8 cellular contexts compared by ENCODE assay signal in the genomic region with DNA sequence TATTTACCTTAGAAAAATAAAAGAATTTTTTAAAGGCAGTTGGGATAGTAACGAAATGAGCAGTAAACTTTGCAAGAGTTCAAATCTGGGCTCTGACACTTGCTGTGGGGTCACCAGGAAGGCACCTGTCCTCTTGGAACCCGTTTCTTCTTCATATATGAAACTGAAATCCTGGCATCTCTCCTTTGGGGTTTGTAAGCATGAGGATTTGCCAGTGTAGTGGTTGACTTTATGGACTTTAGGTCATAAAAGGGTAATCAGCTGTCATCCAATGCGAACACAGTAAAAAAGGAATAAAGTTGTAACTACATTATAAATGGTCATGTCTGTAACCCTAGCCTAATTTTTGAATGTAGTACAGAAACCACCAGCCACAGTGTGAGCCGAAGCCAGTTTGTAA. TPM values are rescaled to one million over a fixed set of nuclear protein-coding genes. Genes with fewer than 3 reads are reported as not detected.
A peak's percentile ranks its signal among the peaks of the same experiment; 100 is the strongest.
DNase-seq lines count a peak whose midpoint lies in the region; ATAC-seq and TF ChIP-seq lines count a peak whose summit lies in the region.

No MANE protein-coding gene starts in this region.

- H3K27ac Mint-ChIP-seq in nephron progenitor cell: peak overlapping the region; percentile 77

- peak overlapping the region; percentile 94 for H3K4me3 Mint-ChIP-seq in nephron progenitor cell

- H3K36me3 Mint-ChIP-seq in nephron progenitor cell (ENCODE audit: low read depth): no peaks in the 10 kb centered on the region

- 0 out of 2 replicates have a peak, but pooled peaks cover 4% of the 10 kb centered on the region for H3F3A ChIP-seq in Loucy (ENCODE audit: low read depth)

- H3K9ac ChIP-seq in BLaER1 treated with 17β-estradiol and CSF1 and Interleukin-3, amounts not matched to agents 10 nM and 100 nM: peak overlapping the region; percentile 92 to 99 (median 96)
- H3K9ac ChIP-seq in Loucy (ENCODE audit: low read depth, low read length, poor library complexity, severe bottlenecking): peak overlapping the region; percentile 89

- H3K36me3 ChIP-seq in BLaER1 treated with 17β-estradiol and CSF1 and Interleukin-3, amounts not matched to agents 10 nM and 100 nM: no peaks in the 10 kb centered on the region; a peak in 1 of 22 replicates
- no peaks in the 10 kb centered on the region for H3K36me3 ChIP-seq in Loucy (ENCODE audit: insufficient read depth, low read length)
- H3K36me3 ChIP-seq in ectodermal cell (ENCODE audit: control insufficient read depth, insufficient read depth, low read length): no peaks in the 10 kb centered on the region

- no peaks in the 10 kb centered on the region for H3K9me2 ChIP-seq in Loucy (replicated peaks; ENCODE audit: low read depth, low read length)

- peaks cover 59 to 61% (median 60%) of the 10 kb centered on the region in 11 experiments for H4K20me1 ChIP-seq in BLaER1 treated with 17β-estradiol and CSF1 and Interleukin-3, amounts not matched to agents 10 nM and 100 nM
- H4K20me1 ChIP-seq in Loucy (ENCODE audit: insufficient read depth, low read length, poor library complexity, severe bottlenecking): peaks cover 62% of the 10 kb centered on the region

- H3K27ac ChIP-seq in BLaER1 treated with 17β-estradiol and CSF1 and Interleukin-3, amounts not matched to agents 10 nM and 100 nM: peak overlapping the region in 10 of 11 experiments; percentile 90 to 97 (median 96); a peak in 21 of 22 replicates
- H3K27ac ChIP-seq in ectodermal cell (ENCODE audit: insufficient read depth, low read depth, low read length, poor library complexity, severe bottlenecking): no peak overlapping the region

- peak overlapping the region; percentile 86 to 99 (median 93) for H3K4me2 ChIP-seq in BLaER1 treated with 17β-estradiol and CSF1 and Interleukin-3, amounts not matched to agents 10 nM and 100 nM
- H3K4me2 ChIP-seq in Loucy (ENCODE audit: low read depth, low read length, poor library complexity, severe bottlenecking): peak overlapping the region; percentile 99

- H3K4me1 Mint-ChIP-seq in nephron progenitor cell: peaks cover 46% of the 10 kb centered on the region

- TF ChIP-seq CTCF in Loucy (conservative IDR thresholded peaks at IDR 0.05; ENCODE audit: low read length): no peak
- no peak for TF ChIP-seq CTCF in nephron progenitor cell (IDR thresholded peaks at IDR 0.05)

- peaks cover 66% of the 10 kb centered on the region for H3K79me2 ChIP-seq in Loucy (ENCODE audit: insufficient read depth, low read length)

- H3K4me3 ChIP-seq in BLaER1 treated with 17β-estradiol and CSF1 and Interleukin-3, amounts not matched to agents 10 nM and 100 nM: peak overlapping the region; percentile 88 to 100 (median 98)
- H3K4me3 ChIP-seq in Loucy (ENCODE audit: low read length, poor library complexity, severe bottlenecking) (peak overlapping the region; percentile 94), ectodermal cell (ENCODE audit: insufficient read depth, low read depth, low read length) (peak overlapping the region; percentile 90)

- H3K4me1 ChIP-seq in BLaER1 treated with 17β-estradiol and CSF1 and Interleukin-3, amounts not matched to agents 10 nM and 100 nM: peaks cover 24 to 58% (median 55%) of the 10 kb centered on the region in 10 experiments
- H3K4me1 ChIP-seq in Loucy (ENCODE audit: insufficient read depth, low read length, poor library complexity, severe bottlenecking): peaks cover 58% of the 10 kb centered on the region
- H3K4me1 ChIP-seq in ectodermal cell (ENCODE audit: control insufficient read depth, insufficient read depth, low read length): peaks cover 9% of the 10 kb centered on the region

- H3K9me3 Mint-ChIP-seq in nephron progenitor cell: no peaks in the 10 kb centered on the region

- H3K27me3 Mint-ChIP-seq in nephron progenitor cell (ENCODE audit: low read depth, poor library complexity): peaks cover 4% of the 10 kb centered on the region

- DNase-seq in nephron progenitor cell (no peak), inferior parietal cortex (ENCODE audit: extremely low spot score) (no peak), NCI-H1092 (lab: John Stamatoyannopoulos, UW) (no peak), NCI-H345 treated with DMSO at 0.1 percent for 48 hours (lab: John Stamatoyannopoulos, UW; ENCODE audit: unreplicated experiment) (no peak)

- ATAC-seq in GM21447 (IDR thresholded peaks at IDR 0.05; ENCODE audit: unreplicated experiment): no peak

- no peaks in the 10 kb centered on the region for H3K27me3 ChIP-seq in BLaER1 treated with 17β-estradiol and CSF1 and Interleukin-3, amounts not matched to agents 10 nM and 100 nM
- H3K27me3 ChIP-seq in Loucy (ENCODE audit: insufficient read depth, low read length, poor library complexity, severe bottlenecking): no peaks in the 10 kb centered on the region
- H3K27me3 ChIP-seq in ectodermal cell (ENCODE audit: control insufficient read depth, insufficient read depth, low read length, poor library complexity, severe bottlenecking): no peaks in the 10 kb centered on the region

- 79 to 86% methylated on average over 3 to 4 of the region's 4 CpGs for whole genome bisulfite sequencing in ectodermal cell, 2 experiments

- no peaks in the 10 kb centered on the region for H3K9me3 ChIP-seq in BLaER1 treated with 17β-estradiol and CSF1 and Interleukin-3, amounts not matched to agents 10 nM and 100 nM (replicated peaks in 1 of 11)
- H3K9me3 ChIP-seq in Loucy (ENCODE audit: insufficient read depth, low read depth, low read length) (no peaks in the 10 kb centered on the region), ectodermal cell (ENCODE audit: control insufficient read depth, low read length) (no peaks in the 10 kb centered on the region)

- no peak overlapping the region for H2AFZ ChIP-seq in Loucy (ENCODE audit: low read length)

RNA-seq across cellular contexts. Expression of gene RAB14, which starts 1.3 kb away (rescaled TPM):
- polyA plus RNA-seq in ectodermal cell (2013, experiment 1 of 4): 49.4 TPM
- 51.6 TPM for polyA plus RNA-seq in ectodermal cell (2013, experiment 2 of 4)
- polyA plus RNA-seq in ectodermal cell (2013, experiment 3 of 4): 37.6 TPM
- 41.3 TPM for polyA plus RNA-seq in ectodermal cell (2013, experiment 4 of 4)
